ENCODE assay signal across 24 cellular contexts in genomic region chr3:163552659-163552966, GRCh38.
DNase-seq lines count a peak whose midpoint lies in the region; ATAC-seq, FAIRE-seq and TF ChIP-seq lines count a peak whose summit lies in the region.
"Had no signal": no experiment of that assay in that cellular context is flagged by ENCODE, and none has a peak within 500 bp of the region (broad histone marks: within the 10 kb centered on the region; RNA-seq: fewer than 3 reads in every experiment).

No MANE protein-coding gene starts in this region.

- peak overlapping the region; percentile 33; the same call in 1 of the 2 replicates for H3K4me2 ChIP-seq in K562 (ENCODE audit: insufficient read depth, low read length)
- H3K4me2 ChIP-seq: A549; BLaER1 treated with 17β-estradiol and CSF1 and Interleukin-3, amounts not matched to agents 10 nM and 100 nM had no signal

- in situ Hi-C loops in K562 (cut with MboI), result no loop called here

- CTCF ChIA-PET in K562 (lab: Yijun Ruan, JAX; ENCODE audit: low intra/inter-chr PET ratio), result no interaction called here

- TF ChIP-seq CTCF in K562 (IDR thresholded peaks at IDR 0.05 in 2 of 3, conservative IDR thresholded peaks at IDR 0.05 in 1 of 3; ENCODE audit: insufficient read depth in 2 of 3, low read depth in 1 of 3, low read length in 3 of 3) (no peak), testis (IDR thresholded peaks at IDR 0.05) (no peak), foreskin keratinocyte (conservative IDR thresholded peaks at IDR 0.05) (no peak)

- no peaks in the 10 kb centered on the region for H4K20me1 ChIP-seq in K562 (replicated peaks; ENCODE audit: control insufficient read depth, insufficient read depth, low read length)
- H4K20me1 ChIP-seq: BLaER1 treated with 17β-estradiol and CSF1 and Interleukin-3, amounts not matched to agents 10 nM and 100 nM had no signal

- no peaks in the 10 kb centered on the region for H3K27me3 ChIP-seq in K562 (ENCODE audit: control insufficient read depth in 2 of 2, insufficient read depth in 2 of 2, low read length in 2 of 2)
- no peaks in the 10 kb centered on the region for H3K27me3 ChIP-seq in testis
- H3K27me3 ChIP-seq in foreskin keratinocyte, result no peaks in the 10 kb centered on the region
- H3K27me3 ChIP-seq: BE2C; BLaER1 treated with 17β-estradiol and CSF1 and Interleukin-3, amounts not matched to agents 10 nM and 100 nM had no signal

- no peaks in the 10 kb centered on the region for H3K4me1 ChIP-seq in ES-I3 (ENCODE audit: insufficient read depth, low read length)
- no peaks in the 10 kb centered on the region for H3K4me1 ChIP-seq in K562 (replicated peaks in 1 of 2; ENCODE audit: control insufficient read depth in 2 of 2, insufficient read depth in 2 of 2, low read length in 2 of 2)
- H3K4me1 ChIP-seq in testis, result no peaks in the 10 kb centered on the region
- no peaks in the 10 kb centered on the region for H3K4me1 ChIP-seq in foreskin keratinocyte
- H3K4me1 ChIP-seq: A549; BE2C; BLaER1 treated with 17β-estradiol and CSF1 and Interleukin-3, amounts not matched to agents 10 nM and 100 nM had no signal

- peaks cover 38% of the 10 kb centered on the region for H3K79me2 ChIP-seq in K562 (ENCODE audit: control insufficient read depth, insufficient read depth, low read length)

- ATAC-seq in K562 (peak; percentile 50), GM19395 (IDR thresholded peaks at IDR 0.05; ENCODE audit: unreplicated experiment) (no peak), foreskin keratinocyte (no peak)
- ATAC-seq: A549, HCT116 had no signal

- 0 out of 2 replicates have a peak, but pooled peaks have one; percentile 40 for TF ChIP-seq POLR2A in K562 (conservative IDR thresholded peaks at IDR 0.05)
- no peak for TF ChIP-seq POLR2A in testis (IDR thresholded peaks at IDR 0.05)

- H3K36me3 ChIP-seq in ES-I3 (ENCODE audit: insufficient read depth, low read length) (no peaks in the 10 kb centered on the region), K562 (ENCODE audit: control insufficient read depth, insufficient read depth, low read length) (no peaks in the 10 kb centered on the region; the same call in 2 of the 3 replicates), testis (ENCODE audit: low read depth, missing control alignments) (no peaks in the 10 kb centered on the region)
- H3K36me3 ChIP-seq: BE2C; BLaER1 treated with 17β-estradiol and CSF1 and Interleukin-3, amounts not matched to agents 10 nM and 100 nM had no signal

- peak; percentile 33 for DNase-seq in Daoy (ENCODE audit: low read depth)
- DNase-seq in K562 (ENCODE audit: extremely low read depth in 1 of 4, low spot score in 3 of 4), result peak in 1 of 4 experiments; percentile 36
- peak; percentile 29 for DNase-seq in testis
- no peak for DNase-seq in GF-D8 (lab: John Stamatoyannopoulos, UW)
- no peak for DNase-seq in foreskin keratinocyte
- DNase-seq: 8988T; ACHN; AML-193; BE2C; CD4-positive, alpha-beta T cell; CD8-positive, alpha-beta memory T cell; DMS 273 treated with DMSO at 0.1 percent for 48 hours; DMS79; GDM1; GM23248; H9 had no signal

- POLR2A ChIA-PET in K562 (lab: Yijun Ruan, JAX), result no interaction called here

- no peak for TF ChIP-seq RAD21 in K562 (CRISPR knock-in tag; conservative IDR thresholded peaks at IDR 0.05 in 1 of 2, IDR thresholded peaks at IDR 0.05 in 1 of 2)

- peak overlapping the region; percentile 62 for H2AFZ ChIP-seq in K562 (ENCODE audit: low read depth, low read length)
- H2AFZ ChIP-seq: GM23248 had no signal

- FAIRE-seq in K562 (lab: Jason Lieb, UNC), result no peak
- FAIRE-seq: A549, D721Med, GM12891, GM18507 had no signal

- no TSS peak for BruUV-seq in K562 (replicated peaks; lab: Mats Ljungman, UMichigan)

- H3K4me3 ChIP-seq in K562, result peak overlapping the region; percentile 40
- peak overlapping the region; percentile 29 to 50 for H3K4me3 ChIP-seq in testis
- H3K4me3 ChIP-seq: A549; BLaER1 treated with 17β-estradiol and CSF1 and Interleukin-3, amounts not matched to agents 10 nM and 100 nM; GM23248 had no signal

- peak overlapping the region; percentile 60; the same call in 2 of the 3 replicates for H3K27ac ChIP-seq in K562 (ENCODE audit: extremely low read depth, low read depth, low read length)
- H3K27ac ChIP-seq in testis, result peak overlapping the region in 1 of 2 donors; percentile 13
- no peak overlapping the region for H3K27ac ChIP-seq in foreskin keratinocyte
- H3K27ac ChIP-seq: A549; BLaER1 treated with 17β-estradiol and CSF1 and Interleukin-3, amounts not matched to agents 10 nM and 100 nM; GM23248 had no signal

- intact Hi-C loops in K562 (cut with micrococcal nuclease) (loop anchor here (1.0 kb wide), 1 partner anchor 53 kb away; no protein-coding TSS in a partner anchor), testis (cut with DNase I; ENCODE audit: low total_unique reads) (no loop called here)

- no peak for TF ChIP-seq EP300 in K562 (IDR thresholded peaks at IDR 0.05; ENCODE audit: low read length)

- H3K9me3 ChIP-seq in ES-I3 (ENCODE audit: control insufficient read depth, insufficient read depth, low read length) (no peaks in the 10 kb centered on the region), K562 (replicated peaks; ENCODE audit: control insufficient read depth, insufficient read depth, low read depth, low read length) (no peaks in the 10 kb centered on the region), testis (no peaks in the 10 kb centered on the region)
- H3K9me3 ChIP-seq: A549, BE2C had no signal

- H3K9ac ChIP-seq in ES-I3 (ENCODE audit: low read depth, low read length), result peak overlapping the region; percentile 3; the same call in 1 of the 2 replicates
- peak overlapping the region; percentile 75 to 85 for H3K9ac ChIP-seq in K562 (ENCODE audit: insufficient read depth in 1 of 2, low read depth in 2 of 2, low read length in 2 of 2)
- H3K9ac ChIP-seq: BLaER1 treated with 17β-estradiol and CSF1 and Interleukin-3, amounts not matched to agents 10 nM and 100 nM; GM23248 had no signal

- H3K9me1 ChIP-seq in K562 (ENCODE audit: control insufficient read depth, insufficient read depth, low read length), result no peaks in the 10 kb centered on the region

- 4% methylated on average over 7 of the region's 17 CpGs for WGBS in K562 (ENCODE audit: insufficient coverage, low coverage, missing lambda C conversion rate)
- WGBS in testis, 2 donors, result 56 to 77% methylated on average over 6 to 15 of the region's 17 CpGs

TF ChIP-seq in K562, 482 proteins besides CTCF, POLR2A, EP300 and RAD21 (continues in another document):
- TF ChIP-seq SNIP1 (IDR thresholded peaks at IDR 0.05; ENCODE audit: low read depth) (no peak), USF2 (CRISPR knock-in tag; IDR thresholded peaks at IDR 0.05) (no peak), ZNF696 (CRISPR knock-in tag; conservative IDR thresholded peaks at IDR 0.05) (no peak), ZNF740 (CRISPR knock-in tag; IDR thresholded peaks at IDR 0.05) (no peak), ZNF740 (tag; IDR thresholded peaks at IDR 0.05) (no peak), PHF8 (IDR thresholded peaks at IDR 0.05; ENCODE audit: borderline replicate concordance, low read length) (0 out of 2 replicates have a peak, but pooled peaks have one; percentile 17), RBFOX2 (IDR thresholded peaks at IDR 0.05; ENCODE audit: low read depth, low read length) (peak; percentile 47; the same call in 1 of the 2 replicates), POLR2G (IDR thresholded peaks at IDR 0.05; ENCODE audit: low read depth, low read length) (peak; percentile 61; the same call in 1 of the 2 replicates), HOMEZ (CRISPR knock-in tag; IDR thresholded peaks at IDR 0.05) (no peak), MAX (CRISPR knock-in tag; IDR thresholded peaks at IDR 0.05) (no peak), ZNF830 (CRISPR knock-in tag; IDR thresholded peaks at IDR 0.05) (no peak), GATAD2A (IDR thresholded peaks at IDR 0.05) (no peak)

Comparison
In these comparisons a context has a peak if more than half of its experiments do, and no peak if none do; other contexts are left out.
1. DNase-seq: peak in Daoy (single experiment) and testis (single experiment); none in GF-D8 (single experiment) and foreskin keratinocyte (0 of 2).